8 cellular contexts compared by ENCODE assay signal in the genomic region with DNA sequence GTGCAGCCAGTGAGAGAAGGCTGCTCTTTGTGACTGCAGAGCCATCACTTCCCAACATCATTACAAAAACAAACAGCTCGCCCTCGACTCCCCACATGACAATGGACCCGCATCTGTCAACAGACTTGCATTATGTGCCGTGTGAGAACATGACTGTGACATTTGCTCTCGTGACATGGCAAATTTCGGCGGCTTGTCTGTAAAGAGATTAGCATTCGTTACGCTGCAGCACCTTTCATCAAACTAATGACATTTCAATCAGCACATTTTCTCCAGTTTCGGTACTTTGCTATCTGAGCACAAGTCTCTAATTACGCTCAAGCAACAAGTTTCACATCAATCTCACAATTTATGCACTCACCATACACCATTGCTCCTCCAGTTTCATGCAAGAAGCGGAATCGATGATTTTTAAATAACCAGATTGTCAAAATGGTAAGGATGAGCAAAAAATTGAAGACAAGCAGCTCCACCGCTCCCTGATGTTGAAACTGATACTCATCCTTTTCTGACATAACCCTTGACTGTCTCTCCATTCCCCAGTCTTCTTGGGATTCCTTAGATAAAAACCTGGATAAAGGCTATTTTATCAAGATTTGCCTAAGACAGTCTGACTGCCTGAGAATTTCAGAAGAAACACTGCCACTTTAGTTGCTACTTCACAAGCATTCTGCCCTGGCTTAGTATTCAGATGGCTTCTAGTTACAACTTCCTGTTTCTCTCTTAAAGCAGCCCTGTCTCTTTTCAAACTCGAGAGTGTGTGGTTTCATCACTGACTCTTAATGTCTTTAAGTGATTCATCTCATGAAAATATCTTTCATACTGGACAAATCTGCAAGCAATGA. TPM values are rescaled to one million over a fixed set of nuclear protein-coding genes. Genes with fewer than 3 reads are reported as not detected.
DNase-seq lines count a peak whose midpoint lies in the region; ATAC-seq and TF ChIP-seq lines count a peak whose summit lies in the region.

A gene (minus strand): TSS at position 682 of the 845 bp plus-strand sequence. CDS start 146 bp downstream, at position 536.

- DNase-seq in DMS 273 (lab: John Stamatoyannopoulos, UW; ENCODE audit: unreplicated experiment) (peak; percentile 53), Panc1 (ENCODE audit: low read depth, low spot score) (no peak), head of caudate nucleus (peak; percentile 9 to 85 (median 66)), nucleus accumbens (lab: John Stamatoyannopoulos, UW) (peak in 50 of 56 donors; percentile 3 to 81 (median 50)), NCI-H128 (lab: John Stamatoyannopoulos, UW; ENCODE audit: unreplicated experiment) (no peak)
- peak; percentile 31 for DNase-seq in activated naive CD8-positive, alpha-beta T cell treated with anti-CD3 and anti-CD28 coated beads, Interleukin-2, amount 10 ng/mL, durations not matched to agents 7 days and 5 days

- intact Hi-C loops in Panc1 (cut with micrococcal nuclease; ENCODE audit: unreplicated experiment) (no loop called here), head of caudate nucleus (cut with DNase I) (loop anchor here (10.0 kb wide), 1 partner anchor 63 kb away; no protein-coding TSS in a partner anchor)

- in situ Hi-C loops in Panc1 (cut with HindIII; ENCODE audit: low pct_unique_long_range_greater_than_20kb, low sequenced_read_pairs): no loop called here

- peak within 1 kb of the TSS; percentile 11 to 42 for H3K4me3 ChIP-seq in Panc1 (ENCODE audit: low read depth in 2 of 2, low read length in 2 of 2)

- no peaks in the 10 kb centered on the region for H3K9me3 ChIP-seq in Panc1 (ENCODE audit: control insufficient read depth, insufficient read depth, low read depth, low read length)

- no peaks in the 10 kb centered on the region for H3K36me3 ChIP-seq in Panc1 (ENCODE audit: control insufficient read depth, insufficient read depth, low read length)

- CTCF ChIA-PET in Panc1 (lab: Charles Lee): no interaction called here

- no TSS peak for BruUV-seq in Panc1 (replicated peaks; lab: Mats Ljungman, UMichigan)

- H3K36me3 Mint-ChIP-seq in activated naive CD8-positive, alpha-beta T cell treated with anti-CD3 and anti-CD28 coated beads, Interleukin-2, amount 10 ng/mL, durations not matched to agents 7 days and 5 days: no peaks in the 10 kb centered on the region

- H3K4me1 Mint-ChIP-seq in activated naive CD8-positive, alpha-beta T cell treated with anti-CD3 and anti-CD28 coated beads, Interleukin-2, amount 10 ng/mL, durations not matched to agents 7 days and 5 days: peaks cover 21% of the 10 kb centered on the region

- ATAC-seq in GM19372 (IDR thresholded peaks at IDR 0.05; ENCODE audit: low read depth, unreplicated experiment) (peak; percentile 85), HG03432 (IDR thresholded peaks at IDR 0.05; ENCODE audit: unreplicated experiment) (peak; percentile 80), Panc1 (no peak; the same call in 1 of the 2 replicates)
- ATAC-seq in activated naive CD8-positive, alpha-beta T cell treated with anti-CD3 and anti-CD28 coated beads, Interleukin-2, amount 10 ng/mL, durations not matched to agents 7 days and 5 days (ENCODE audit: low read depth): peak; percentile 94

- H3K4me3 Mint-ChIP-seq in activated naive CD8-positive, alpha-beta T cell treated with anti-CD3 and anti-CD28 coated beads, Interleukin-2, amount 10 ng/mL, durations not matched to agents 7 days and 5 days: peak within 1 kb of the TSS; percentile 89

- H3K9me3 Mint-ChIP-seq in activated naive CD8-positive, alpha-beta T cell treated with anti-CD3 and anti-CD28 coated beads, Interleukin-2, amount 10 ng/mL, durations not matched to agents 7 days and 5 days: no peaks in the 10 kb centered on the region

- peak within 1 kb of the TSS; percentile 90 for H3K27ac Mint-ChIP-seq in activated naive CD8-positive, alpha-beta T cell treated with anti-CD3 and anti-CD28 coated beads, Interleukin-2, amount 10 ng/mL, durations not matched to agents 7 days and 5 days

- H3K27me3 ChIP-seq in Panc1 (ENCODE audit: control insufficient read depth, insufficient read depth, low read length): peaks cover 2% of the 10 kb centered on the region; the same call in 1 of the 2 replicates

- TF ChIP-seq CTCF in Panc1 (IDR thresholded peaks at IDR 0.05): no peak

- no peak within 1 kb of the TSS for H3K27ac ChIP-seq in Panc1 (ENCODE audit: low read length)

- POLR2A ChIA-PET in Panc1 (lab: Charles Lee): no interaction called here
- POLR2A ChIA-PET in activated naive CD8-positive, alpha-beta T cell treated with anti-CD3 and anti-CD28 coated beads, Interleukin-2, amount 10 ng/mL, durations not matched to agents 7 days and 5 days (lab: Charles Lee): interaction anchor here (1.4 to 1.7 kb wide), 3 partner anchors 24 to 124 kb away, joined by 3 to 14 read pairs (median 11); a partner anchor contains a TSS

- no peaks in the 10 kb centered on the region for H3K4me1 ChIP-seq in Panc1 (ENCODE audit: control insufficient read depth, insufficient read depth, low read length)

- peaks cover 3% of the 10 kb centered on the region for H3K27me3 Mint-ChIP-seq in activated naive CD8-positive, alpha-beta T cell treated with anti-CD3 and anti-CD28 coated beads, Interleukin-2, amount 10 ng/mL, durations not matched to agents 7 days and 5 days

RNA-seq across cellular contexts. Expression of the gene that starts here (rescaled TPM):
- total RNA-seq in Panc1 (2021; ENCODE audit: unreplicated experiment): not detected
- not detected for polyA plus RNA-seq in Panc1 (2012; ENCODE audit: insufficient read length)
- 10 to 100 TPM in 1 of 2 experiments, 1 to 10 TPM in 1; 9.9 to 13.2 TPM for total RNA-seq in activated naive CD8-positive, alpha-beta T cell treated with anti-CD3 and anti-CD28 coated beads, Interleukin-2, amount 10 ng/mL, durations not matched to agents 7 days and 5 days

Comparison
In these comparisons a context has a peak if more than half of its experiments do, and no peak if none do; other contexts are left out.
1. RNA of the gene that starts here (total RNA-seq): 9.9 to 13.2 TPM in activated naive CD8-positive, alpha-beta T cell treated with anti-CD3 and anti-CD28 coated beads, Interleukin-2, amount 10 ng/mL, durations not matched to agents 7 days and 5 days; not detected in Panc1 (single experiment); every median in the first group is over 10 times any median in the second.
2. DNase-seq: peak in DMS 273 (single experiment), activated naive CD8-positive, alpha-beta T cell treated with anti-CD3 and anti-CD28 coated beads, Interleukin-2, amount 10 ng/mL, durations not matched to agents 7 days and 5 days (single experiment), head of caudate nucleus (42 of 42) and nucleus accumbens (50 of 56); none in Panc1 (single experiment) and NCI-H128 (single experiment).